Comparison of ENCODE assay signal across 14 cellular contexts in the genomic region with DNA sequence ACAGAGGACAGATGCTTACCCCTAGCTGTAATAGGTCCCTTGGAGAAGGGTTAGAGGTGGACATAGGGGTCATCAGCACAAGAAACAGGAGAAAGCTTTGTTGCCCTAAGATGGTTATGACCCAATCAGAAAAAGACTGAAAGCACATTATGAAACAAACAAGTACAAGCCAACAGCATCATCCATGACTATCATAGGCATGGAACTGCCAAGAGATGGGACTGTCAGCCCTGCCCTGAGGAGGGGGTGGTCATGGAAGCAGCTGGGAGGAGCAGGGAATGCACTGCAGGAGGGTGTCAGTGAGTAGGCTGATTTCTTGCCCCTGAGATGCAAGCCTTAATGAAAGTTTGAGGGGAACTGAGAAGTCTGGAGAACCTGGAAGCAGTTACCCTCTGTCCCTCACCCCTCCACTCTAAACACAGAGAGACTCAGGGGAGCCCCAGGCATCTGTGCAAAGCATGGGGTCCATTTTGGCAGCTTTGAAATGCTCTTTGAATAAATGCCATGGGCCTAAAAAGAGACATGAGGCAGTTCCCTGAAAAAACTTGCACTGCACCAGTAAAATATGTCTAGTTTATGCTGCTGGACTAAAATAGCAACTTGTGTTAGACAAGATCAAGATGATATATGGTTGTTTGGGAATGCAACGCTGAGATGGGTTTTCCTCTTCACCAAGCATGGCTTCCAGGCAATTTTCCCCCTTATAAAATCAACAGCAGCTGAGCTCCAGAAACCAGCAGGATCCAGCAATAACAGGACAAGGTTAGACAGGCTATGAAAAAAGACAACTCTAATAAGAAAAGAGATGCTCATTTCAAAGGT.
A peak's percentile ranks its signal among the peaks of the same experiment; 100 is the strongest.
DNase-seq lines count a peak whose midpoint lies in the region; ATAC-seq, FAIRE-seq and TF ChIP-seq lines count a peak whose summit lies in the region.
"Had no signal": no experiment of that assay in that cellular context is flagged by ENCODE, and none has a peak within 500 bp of the region (broad histone marks: within the 10 kb centered on the region; RNA-seq: fewer than 3 reads in every experiment).

No MANE protein-coding gene starts in this region.

- H2AFZ ChIP-seq in SK-N-SH (ENCODE audit: low read depth): no peak overlapping the region
- H2AFZ ChIP-seq in parathyroid adenoma: peak overlapping the region; percentile 10

- no peaks in the 10 kb centered on the region for H3K36me3 ChIP-seq in SK-N-SH (replicated peaks in 1 of 2; ENCODE audit: control insufficient read depth in 1 of 2, insufficient read depth in 2 of 2, low read length in 1 of 2)
- H3K36me3 ChIP-seq in parathyroid adenoma (ENCODE audit: control insufficient read depth, insufficient read depth, low read length): no peaks in the 10 kb centered on the region

- H3K27ac ChIP-seq in AG04450 (ENCODE audit: low read depth, low read length) (peak overlapping the region; percentile 86), SK-N-SH (ENCODE audit: low read depth in 2 of 2, low read length in 1 of 2) (peak overlapping the region; percentile 69 to 100), parathyroid adenoma (peak overlapping the region; percentile 72)

- WGBS in SK-N-SH (ENCODE audit: low lambda C conversion rate): 4% methylated on average over 1 of the region's 1 CpG

- TF ChIP-seq RAD21 in SK-N-SH (IDR thresholded peaks at IDR 0.05; ENCODE audit: low read length): no peak

- peak overlapping the region; percentile 31; the same call in 1 of the 2 replicates for H3K4me2 ChIP-seq in SK-N-SH
- peak overlapping the region; percentile 47 for H3K4me2 ChIP-seq in parathyroid adenoma (ENCODE audit: low read length)

- TF ChIP-seq EP300 in SK-N-SH (IDR thresholded peaks at IDR 0.05; ENCODE audit: borderline replicate concordance in 1 of 2, low read depth in 1 of 2, low read length in 1 of 2): peak in 1 of 2 experiments; percentile 51; a peak in 2 of 4 replicates

- DNase-seq in AG04450 (ENCODE audit: low read depth, low spot score): no peak
- no peak for DNase-seq in SK-N-SH
- no peak for DNase-seq in Right ventricle myocardium superior
- DNase-seq in medulla oblongata (ENCODE audit: extremely low spot score): no peak
- DNase-seq in GM19239 (ENCODE audit: insufficient read length, low spot score): no peak
- no peak for DNase-seq in activated T-cell treated with anti-CD3 and anti-CD28 coated beads for 4 hours
- DNase-seq in NCI-H524 treated with DMSO at 0.1 percent for 48 hours (lab: John Stamatoyannopoulos, UW): no peak
- DNase-seq: activated CD8-positive, alpha-beta memory T cell treated with anti-CD3 and anti-CD28 coated beads for 24 hours; activated naive CD8-positive, alpha-beta T cell treated with anti-CD3 and anti-CD28 coated beads, Interleukin-2, amount 50 U/mL, for 24 hours; GOT3; Kasumi-1; NCI-H510A; stimulated activated naive CD8-positive, alpha-beta T cell treated with anti-CD3 and anti-CD28 coated beads, Interleukin-15, amount 100 ng/mL, for 72 hours had no signal

- no peaks in the 10 kb centered on the region for H4K20me1 ChIP-seq in SK-N-SH (ENCODE audit: insufficient read depth)

- no peaks in the 10 kb centered on the region for H3K9me3 ChIP-seq in AG04450 (ENCODE audit: control insufficient read depth, insufficient read depth, low read length)
- no peaks in the 10 kb centered on the region for H3K9me3 ChIP-seq in SK-N-SH
- H3K9me3 ChIP-seq in parathyroid adenoma (ENCODE audit: control insufficient read depth, low read length): no peaks in the 10 kb centered on the region

- no peak for FAIRE-seq in GM19239 (lab: Jason Lieb, UNC)

- no peak overlapping the region for H3K4me3 ChIP-seq in AG04450 (ENCODE audit: low read depth, low read length)
- H3K4me3 ChIP-seq in SK-N-SH (ENCODE audit: low read depth in 2 of 2, low read length in 1 of 2): no peak overlapping the region
- H3K4me3 ChIP-seq in parathyroid adenoma (ENCODE audit: low read depth, low read length): no peak overlapping the region

- CTCF ChIA-PET in AG04450 (lab: Charles Lee) (interaction anchor here (0.7 to 1.6 kb wide), 4 partner anchors 47 to 134 kb away, joined by 3 to 5 read pairs (median 3); no protein-coding TSS in a partner anchor), SK-N-SH (lab: Yijun Ruan, JAX) (interaction anchor here (0.8 to 9.9 kb wide), 8 partner anchors 10 to 135 kb away, joined by 3 to 70 read pairs (median 4); no protein-coding TSS in a partner anchor)

- H3K9me2 ChIP-seq in SK-N-SH: no peaks in the 10 kb centered on the region

- no peak overlapping the region for H3K9ac ChIP-seq in SK-N-SH
- no peak overlapping the region for H3K9ac ChIP-seq in parathyroid adenoma

- H3F3A ChIP-seq in SK-N-SH (replicated peaks; ENCODE audit: insufficient read depth): peaks cover 5% of the 10 kb centered on the region

- TF ChIP-seq CTCF in AG04450 (IDR thresholded peaks at IDR 0.05; ENCODE audit: low read depth, low read length) (no peak), SK-N-SH (IDR thresholded peaks at IDR 0.05) (no peak), parathyroid adenoma (IDR thresholded peaks at IDR 0.05) (no peak)

- H3K4me1 ChIP-seq in SK-N-SH (ENCODE audit: control insufficient read depth in 1 of 2, insufficient read depth in 2 of 2, low read depth in 1 of 2, low read length in 1 of 2) (peaks cover 31 to 64% of the 10 kb centered on the region in 2 experiments), parathyroid adenoma (peaks cover 42% of the 10 kb centered on the region)

- peak; percentile 4 for ATAC-seq in Right ventricle myocardium superior (ENCODE audit: poor library complexity)
- ATAC-seq: activated naive CD8-positive, alpha-beta T cell treated with anti-CD3 and anti-CD28 coated beads, Interleukin-2, amount 50 U/mL, for 24 hours; stimulated activated naive CD8-positive, alpha-beta T cell treated with anti-CD3 and anti-CD28 coated beads, Interleukin-15, amount 100 ng/mL, for 72 hours had no signal

- H3K79me2 ChIP-seq in SK-N-SH (ENCODE audit: insufficient read depth) (no peaks in the 10 kb centered on the region), parathyroid adenoma (no peaks in the 10 kb centered on the region)

- intact Hi-C loops in Right ventricle myocardium superior (cut with DNase I): no loop called here

- POLR2A ChIA-PET in AG04450 (lab: Yijun Ruan, JAX): interaction anchor here (2.0 kb wide), 1 partner anchor 122 kb away, joined by 9 read pairs; a partner anchor contains a TSS
- POLR2A ChIA-PET in SK-N-SH (lab: Yijun Ruan, JAX): no interaction called here

- no peaks in the 10 kb centered on the region for H3K27me3 ChIP-seq in AG04450 (ENCODE audit: control insufficient read depth, insufficient read depth, low read length)
- H3K27me3 ChIP-seq in SK-N-SH (ENCODE audit: insufficient read depth): no peaks in the 10 kb centered on the region
- no peaks in the 10 kb centered on the region for H3K27me3 ChIP-seq in parathyroid adenoma (ENCODE audit: control insufficient read depth, insufficient read depth, low read length)

TF ChIP-seq in SK-N-SH, 30 proteins besides CTCF, POLR2A, EP300 and RAD21:
- TF ChIP-seq ELF1 (IDR thresholded peaks at IDR 0.05): no peak
- TF ChIP-seq TCF12 (IDR thresholded peaks at IDR 0.05): peak; percentile 80
- no peak for TF ChIP-seq MXI1 (IDR thresholded peaks at IDR 0.05; ENCODE audit: low read depth, low read length)
- peak; percentile 35 for TF ChIP-seq GATA2 (CRISPR knock-in tag; IDR thresholded peaks at IDR 0.05)
- TF ChIP-seq FOSL2 (IDR thresholded peaks at IDR 0.05; ENCODE audit: borderline replicate concordance, low read depth): no peak
- TF ChIP-seq TEAD4 (IDR thresholded peaks at IDR 0.05; ENCODE audit: borderline replicate concordance, insufficient read depth): peak; percentile 50; the same call in 1 of the 2 replicates
- 0 out of 2 replicates have a peak, but pooled peaks have one; percentile 32 for TF ChIP-seq SIN3A (IDR thresholded peaks at IDR 0.05; ENCODE audit: borderline replicate concordance, low read depth, low read length)
- TF ChIP-seq, protein P1, sequence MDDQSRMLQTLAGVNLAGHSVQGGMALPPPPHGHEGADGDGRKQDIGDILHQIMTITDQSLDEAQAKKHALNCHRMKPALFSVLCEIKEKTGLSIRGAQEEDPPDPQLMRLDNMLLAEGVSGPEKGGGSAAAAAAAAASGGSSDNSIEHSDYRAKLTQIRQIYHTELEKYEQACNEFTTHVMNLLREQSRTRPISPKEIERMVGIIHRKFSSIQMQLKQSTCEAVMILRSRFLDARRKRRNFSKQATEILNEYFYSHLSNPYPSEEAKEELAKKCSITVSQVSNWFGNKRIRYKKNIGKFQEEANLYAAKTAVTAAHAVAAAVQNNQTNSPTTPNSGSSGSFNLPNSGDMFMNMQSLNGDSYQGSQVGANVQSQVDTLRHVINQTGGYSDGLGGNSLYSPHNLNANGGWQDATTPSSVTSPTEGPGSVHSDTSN (IDR thresholded peaks at IDR 0.05): peak; percentile 86
- TF ChIP-seq RXRA (IDR thresholded peaks at IDR 0.05; ENCODE audit: borderline replicate concordance, low read depth): no peak
- TF ChIP-seq MEF2A (IDR thresholded peaks at IDR 0.05; ENCODE audit: borderline replicate concordance, low read depth): peak; percentile 90
- TF ChIP-seq GABPA (IDR thresholded peaks at IDR 0.05; ENCODE audit: low read depth): no peak
- TF ChIP-seq, protein P2, sequence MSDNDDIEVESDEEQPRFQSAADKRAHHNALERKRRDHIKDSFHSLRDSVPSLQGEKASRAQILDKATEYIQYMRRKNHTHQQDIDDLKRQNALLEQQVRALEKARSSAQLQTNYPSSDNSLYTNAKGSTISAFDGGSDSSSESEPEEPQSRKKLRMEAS (IDR thresholded peaks at IDR 0.05; ENCODE audit: low read depth): peak; percentile 34; the same call in 1 of the 2 replicates
- peak; percentile 57; the same call in 1 of the 2 replicates for TF ChIP-seq YY1 (IDR thresholded peaks at IDR 0.05; ENCODE audit: low read depth)
- TF ChIP-seq RFX5 (IDR thresholded peaks at IDR 0.05; ENCODE audit: low read length): no peak
- TF ChIP-seq JUND (IDR thresholded peaks at IDR 0.05): peak; percentile 41
- TF ChIP-seq RCOR1 (IDR thresholded peaks at IDR 0.05; ENCODE audit: low read length): 0 out of 2 replicates have a peak, but pooled peaks have one; percentile 25
- TF ChIP-seq NRF1 (IDR thresholded peaks at IDR 0.05; ENCODE audit: low read depth, low read length): no peak
- TF ChIP-seq FOXM1 (IDR thresholded peaks at IDR 0.05; ENCODE audit: low read depth): no peak
- TF ChIP-seq POLR2AphosphoS5 (IDR thresholded peaks at IDR 0.05; ENCODE audit: low read depth, low read length): peak; percentile 46; the same call in 1 of the 2 replicates
- no peak for TF ChIP-seq FOXJ3 (CRISPR knock-in tag; IDR thresholded peaks at IDR 0.05)
- TF ChIP-seq NFIC (IDR thresholded peaks at IDR 0.05; ENCODE audit: borderline replicate concordance): peak; percentile 36
